ENCODE assay signal across 1 cellular context in genomic region chr14:50303744-50304471, GRCh38.
A peak's percentile ranks its signal among the peaks of the same experiment; 100 is the strongest.
TF ChIP-seq lines count a peak whose summit lies in the region.

No MANE protein-coding gene starts in this region.

TF ChIP-seq in HepG2, 621 proteins besides CTCF, POLR2A, EP300 and RAD21 (continued from another document):
- no peak for TF ChIP-seq USF2 (IDR thresholded peaks at IDR 0.05; ENCODE audit: low read depth, low read length)
- TF ChIP-seq USF2 (CRISPR knock-in tag; IDR thresholded peaks at IDR 0.05; ENCODE audit: borderline replicate concordance), result no peak
- peak; percentile 58; the same call in 1 of the 2 replicates for TF ChIP-seq REPIN1 (CRISPR knock-in tag; IDR thresholded peaks at IDR 0.05; ENCODE audit: borderline replicate concordance, low read depth)
- TF ChIP-seq ZFP82 (CRISPR knock-in tag; IDR thresholded peaks at IDR 0.05; ENCODE audit: borderline replicate concordance), result no peak
- TF ChIP-seq ZNF891 (CRISPR knock-in tag; IDR thresholded peaks at IDR 0.05), result no peak
- TF ChIP-seq ZNF644 (CRISPR knock-in tag; IDR thresholded peaks at IDR 0.05; ENCODE audit: low read depth), result peak; percentile 94
- TF ChIP-seq SCMH1 (CRISPR knock-in tag; IDR thresholded peaks at IDR 0.05; ENCODE audit: borderline replicate concordance), result no peak
- TF ChIP-seq MEIS2 (CRISPR knock-in tag; IDR thresholded peaks at IDR 0.05), result no peak; the same call in 1 of the 2 replicates
- TF ChIP-seq SOX6 (IDR thresholded peaks at IDR 0.05), result no peak
- peak; percentile 68; the same call in 1 of the 2 replicates for TF ChIP-seq SOX6 (CRISPR knock-in tag; IDR thresholded peaks at IDR 0.05)
- no peak; the same call in 1 of the 2 replicates for TF ChIP-seq FOXO1 (CRISPR knock-in tag; IDR thresholded peaks at IDR 0.05)
- no peak for TF ChIP-seq E2F5 (CRISPR knock-in tag; conservative IDR thresholded peaks at IDR 0.05)
- TF ChIP-seq DPF2 (CRISPR knock-in tag; IDR thresholded peaks at IDR 0.05; ENCODE audit: borderline replicate concordance, low read depth), result peak; percentile 73; the same call in 1 of the 2 replicates
- peak; percentile 86 for TF ChIP-seq ZBTB25 (CRISPR knock-in tag; IDR thresholded peaks at IDR 0.05)
- peak; percentile 63; the same call in 1 of the 2 replicates for TF ChIP-seq MIXL1 (CRISPR knock-in tag; IDR thresholded peaks at IDR 0.05)
- no peak for TF ChIP-seq CHD2 (IDR thresholded peaks at IDR 0.05; ENCODE audit: low read depth, low read length)
- TF ChIP-seq DMAP1 (CRISPR knock-in tag; IDR thresholded peaks at IDR 0.05), result 0 out of 2 replicates have a peak, but pooled peaks have one; percentile 46
- no peak for TF ChIP-seq CEBPZ (IDR thresholded peaks at IDR 0.05; ENCODE audit: low read length)
- no peak for TF ChIP-seq RARG (CRISPR knock-in tag; IDR thresholded peaks at IDR 0.05; ENCODE audit: low read depth)
- TF ChIP-seq ZNF841 (CRISPR knock-in tag; IDR thresholded peaks at IDR 0.05; ENCODE audit: borderline replicate concordance), result no peak
- no peak for TF ChIP-seq ZBTB44 (CRISPR knock-in tag; IDR thresholded peaks at IDR 0.05)
- TF ChIP-seq ZBTB1 (CRISPR knock-in tag; IDR thresholded peaks at IDR 0.05; ENCODE audit: borderline replicate concordance), result no peak
- TF ChIP-seq ZNF7 (CRISPR knock-in tag; IDR thresholded peaks at IDR 0.05), result no peak
- TF ChIP-seq EED (CRISPR knock-in tag; IDR thresholded peaks at IDR 0.05), result no peak
- no peak for TF ChIP-seq ZNF180 (CRISPR knock-in tag; IDR thresholded peaks at IDR 0.05; ENCODE audit: borderline replicate concordance, low read depth)
- no peak for TF ChIP-seq RAD51 (IDR thresholded peaks at IDR 0.05; ENCODE audit: borderline replicate concordance)
- no peak for TF ChIP-seq MBD4 (IDR thresholded peaks at IDR 0.05; ENCODE audit: borderline replicate concordance, low read length)
- no peak for TF ChIP-seq ZNF33A (CRISPR knock-in tag; IDR thresholded peaks at IDR 0.05; ENCODE audit: borderline replicate concordance)
- TF ChIP-seq MXD1 (CRISPR knock-in tag; IDR thresholded peaks at IDR 0.05), result no peak
- TF ChIP-seq PAWR (CRISPR knock-in tag; IDR thresholded peaks at IDR 0.05; ENCODE audit: borderline replicate concordance), result no peak
- no peak for TF ChIP-seq RBM22 (optimal IDR thresholded peaks at IDR 0.05; ENCODE audit: low read length)
- TF ChIP-seq ZNF280B (CRISPR knock-in tag; IDR thresholded peaks at IDR 0.05; ENCODE audit: borderline replicate concordance), result no peak
- TF ChIP-seq NFYB (CRISPR knock-in tag; IDR thresholded peaks at IDR 0.05), result peak; percentile 13; the same call in 1 of the 2 replicates
- TF ChIP-seq ZSCAN25 (CRISPR knock-in tag; IDR thresholded peaks at IDR 0.05), result no peak
- TF ChIP-seq CBX5 (CRISPR knock-in tag; IDR thresholded peaks at IDR 0.05; ENCODE audit: borderline replicate concordance), result peak; percentile 93
- TF ChIP-seq MIER2 (CRISPR knock-in tag; IDR thresholded peaks at IDR 0.05), result peak; percentile 40; the same call in 1 of the 2 replicates
- TF ChIP-seq HNRNPLL (IDR thresholded peaks at IDR 0.05; ENCODE audit: low read depth, low read length, poor library complexity, severe bottlenecking), result no peak
- TF ChIP-seq HMGXB3 (CRISPR knock-in tag; IDR thresholded peaks at IDR 0.05; ENCODE audit: borderline replicate concordance), result peak; percentile 45; the same call in 1 of the 2 replicates
- no peak for TF ChIP-seq DZIP1 (CRISPR knock-in tag; IDR thresholded peaks at IDR 0.05)
- no peak for TF ChIP-seq ATM (IDR thresholded peaks at IDR 0.05; ENCODE audit: borderline replicate concordance)
- no peak for TF ChIP-seq ISX (CRISPR knock-in tag; conservative IDR thresholded peaks at IDR 0.05)
- no peak for TF ChIP-seq KLF13 (CRISPR knock-in tag; IDR thresholded peaks at IDR 0.05)
- no peak for TF ChIP-seq ZBTB42 (CRISPR knock-in tag; IDR thresholded peaks at IDR 0.05)
- no peak for TF ChIP-seq ZNF577 (CRISPR knock-in tag; IDR thresholded peaks at IDR 0.05; ENCODE audit: borderline replicate concordance, low read depth)
TF ChIP-seq in HepG2: peak in this region for 136.
